7 cellular contexts compared by ENCODE assay signal in the genomic region with DNA sequence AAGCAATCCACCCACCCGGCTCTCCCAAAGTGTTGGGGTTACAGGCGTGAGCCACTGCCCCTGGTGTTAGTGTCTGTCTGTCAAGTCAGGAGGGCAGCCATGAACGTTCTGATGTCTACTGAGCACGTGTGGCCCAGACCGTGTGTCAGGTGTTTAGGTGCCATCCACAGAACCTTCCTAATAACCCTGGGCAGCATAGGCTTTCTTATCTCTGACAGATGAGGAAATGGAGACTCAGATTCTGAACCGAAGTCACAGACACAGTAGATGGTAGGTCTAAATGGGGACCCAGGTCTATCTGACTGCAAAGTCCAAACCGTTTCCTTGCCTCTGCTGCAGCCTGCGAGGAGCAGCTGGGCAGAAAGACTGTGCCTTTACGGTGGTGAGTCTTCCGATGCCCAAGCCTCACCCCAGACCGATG. TPM values are rescaled to one million over a fixed set of nuclear protein-coding genes. Genes with fewer than 3 reads are reported as not detected.
A peak's percentile ranks its signal among the peaks of the same experiment; 100 is the strongest.
DNase-seq lines count a peak whose midpoint lies in the region; ATAC-seq and TF ChIP-seq lines count a peak whose summit lies in the region.

No MANE protein-coding gene starts in this region.

- ATAC-seq in RWPE2 (ENCODE audit: low read depth): no peak
- ATAC-seq in HG03520 (IDR thresholded peaks at IDR 0.05; ENCODE audit: unreplicated experiment): no peak

- in situ Hi-C loops in HAP-1 (cut with MboI; ENCODE audit: low sequenced_read_pairs): no loop called here

- H3K4me1 ChIP-seq in HAP-1 (no peaks in the 10 kb centered on the region; the same call in 1 of the 2 replicates), RWPE2 (ENCODE audit: insufficient read depth, poor library complexity, severe bottlenecking) (peaks cover 23% of the 10 kb centered on the region), spleen (peaks cover 40 to 100% (median 90%) of the 10 kb centered on the region in 6 donors)

- TF ChIP-seq CTCF in RWPE2 (IDR thresholded peaks at IDR 0.05; ENCODE audit: poor library complexity, severe bottlenecking) (no peak), fibroblast of pulmonary artery (IDR thresholded peaks at IDR 0.05; ENCODE audit: low read length, missing control alignments) (no peak), spleen (IDR thresholded peaks at IDR 0.05 in 8 of 11, conservative IDR thresholded peaks at IDR 0.05 in 3 of 11) (no peak)

- no peak for DNase-seq in HAP-1 (ENCODE audit: low spot score in 2 of 2)
- DNase-seq in RWPE2 (ENCODE audit: low spot score): no peak
- no peak for DNase-seq in fibroblast of pulmonary artery (ENCODE audit: low read depth)
- no peak for DNase-seq in spleen
- DNase-seq in foreskin melanocyte: no peak
- DNase-seq in amygdala (lab: John Stamatoyannopoulos, UW): no peak

- WGBS in spleen, 5 donors: 26 to 40% (median 36%) methylated on average over 6 to 11 of the region's 11 CpGs

- peak overlapping the region; percentile 79 for H3K27ac ChIP-seq in RWPE2 (ENCODE audit: poor library complexity, severe bottlenecking)
- peak overlapping the region; percentile 82 to 99 (median 94) for H3K27ac ChIP-seq in spleen

- intact Hi-C loops in spleen (cut with DNase I; ENCODE audit: low total_unique reads): no loop called here

- H3K4me3 ChIP-seq in HAP-1: peak overlapping the region; percentile 38
- H3K4me3 ChIP-seq in RWPE2 (ENCODE audit: severe bottlenecking): peak overlapping the region; percentile 69
- H3K4me3 ChIP-seq in fibroblast of pulmonary artery (replicated peaks; ENCODE audit: low read depth, low read length): peak overlapping the region; percentile 63
- H3K4me3 ChIP-seq in spleen: peak overlapping the region; percentile 52 to 77 (median 64)

- H3K27me3 ChIP-seq in HAP-1 (ENCODE audit: low read depth) (peaks cover 5% of the 10 kb centered on the region; the same call in 1 of the 2 replicates), RWPE2 (ENCODE audit: insufficient read depth, poor library complexity, severe bottlenecking) (no peaks in the 10 kb centered on the region), spleen (replicated peaks in 1 of 7) (peaks cover 0 to 9% (median 0%) of the 10 kb centered on the region in 7 donors)

- H3K9me3 ChIP-seq in HAP-1 (no peaks in the 10 kb centered on the region), RWPE2 (ENCODE audit: severe bottlenecking) (no peaks in the 10 kb centered on the region), spleen (no peaks in the 10 kb centered on the region)

- H3K36me3 ChIP-seq in HAP-1 (replicated peaks) (no peaks in the 10 kb centered on the region), RWPE2 (ENCODE audit: low read depth) (no peaks in the 10 kb centered on the region), spleen (no peaks in the 10 kb centered on the region)

- no peak for TF ChIP-seq POLR2A in spleen (IDR thresholded peaks at IDR 0.05)

RNA-seq across cellular contexts. Expression of a gene that starts 0.6 kb away (rescaled TPM):
- total RNA-seq in spleen: 10 to 100 TPM; 40.3 to 74.5 (median 55.5) TPM
- polyA plus RNA-seq in spleen: 1 to 10 TPM; 2.8 to 6.1 (median 3.9) TPM
